ENCODE assay signal across 8 cellular contexts in the genomic region with DNA sequence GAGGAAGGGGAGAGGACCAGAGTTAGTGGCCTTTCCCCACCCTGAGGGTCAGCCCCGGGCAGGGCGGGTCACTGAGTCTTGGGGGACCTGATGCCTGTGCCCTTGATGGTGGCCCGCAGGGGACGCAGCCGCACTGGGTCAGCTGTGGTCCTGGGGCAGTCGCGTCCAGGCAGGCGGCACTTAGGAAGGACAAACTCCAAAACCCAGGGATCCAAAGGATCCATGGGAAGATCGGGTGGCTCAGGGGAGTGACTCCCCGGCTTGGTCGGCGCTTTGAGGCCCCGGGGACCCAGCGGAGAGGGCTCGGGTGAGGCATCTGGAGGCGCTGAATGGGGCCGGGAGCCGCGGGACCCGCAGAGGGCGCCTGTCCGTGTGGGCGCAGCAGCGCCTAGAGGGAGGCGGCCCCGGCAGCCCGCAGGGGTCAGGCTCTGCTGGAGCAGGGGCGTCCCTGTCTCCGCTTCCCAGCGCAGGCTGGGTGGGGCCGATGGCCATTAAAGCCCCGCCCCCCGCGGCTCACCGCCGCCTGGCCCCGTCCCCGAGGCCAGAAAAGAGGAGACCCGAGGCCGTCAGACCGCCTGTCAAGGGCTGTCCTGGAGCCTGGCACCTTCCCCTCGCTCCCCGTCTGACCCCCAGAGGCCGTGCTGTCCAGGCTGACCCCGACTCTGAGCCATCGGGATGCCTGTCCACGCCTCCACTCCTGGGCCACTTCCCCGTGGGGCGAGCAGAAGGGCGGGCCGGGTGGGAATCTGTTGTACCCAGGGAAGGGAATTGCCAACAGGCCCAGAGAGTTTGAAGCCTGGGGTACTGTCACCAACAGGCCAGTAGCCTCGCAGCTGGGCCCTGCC. TPM values are rescaled to one million over a fixed set of nuclear protein-coding genes. Genes with fewer than 3 reads are reported as not detected.
DNase-seq lines count a peak whose midpoint lies in the region; TF ChIP-seq lines count a peak whose summit lies in the region.

No MANE protein-coding gene starts in this region.

- H3K4me1 ChIP-seq in A673 (ENCODE audit: insufficient read depth, low read length, poor library complexity, severe bottlenecking), result peaks cover 9% of the 10 kb centered on the region

- intact Hi-C loops in A673 (cut with micrococcal nuclease; ENCODE audit: unreplicated experiment), result no loop called here

- no peaks in the 10 kb centered on the region for H3K27me3 ChIP-seq in brain microvascular endothelial cell (replicated peaks)
- no peaks in the 10 kb centered on the region for H3K27me3 ChIP-seq in A673 (replicated peaks; ENCODE audit: insufficient read depth, low read depth, low read length, poor library complexity)

- H3K9me3 ChIP-seq in A673 (ENCODE audit: low read depth, low read length, poor library complexity, severe bottlenecking), result no peaks in the 10 kb centered on the region

- POLR2A ChIA-PET in A673 (lab: Charles Lee; ENCODE audit: low non-redundant PET), result no interaction called here

- no TSS peak for BruUV-seq in A673 (replicated peaks; lab: Mats Ljungman, UMichigan)

- DNase-seq in AG10803 (ENCODE audit: low read depth) (peak; percentile 28), HuH-7 (ENCODE audit: low spot score) (peak; percentile 99), brain microvascular endothelial cell (no peak), kidney tubule cell (ENCODE audit: low spot score) (peak; percentile 39), NCI-H748 (lab: John Stamatoyannopoulos, UW; ENCODE audit: unreplicated experiment) (no peak), DMS153 treated with DMSO at 0.1 percent for 48 hours (lab: John Stamatoyannopoulos, UW; ENCODE audit: unreplicated experiment) (no peak), A673 (ENCODE audit: low spot score) (no peak)
- peak; percentile 24 to 29 for DNase-seq in stimulated activated CD4-positive, alpha-beta T cell treated with anti-CD3 and anti-CD28 coated beads, Interleukin-4, amount 100 ng/mL, for 4 hours

- H3K27ac ChIP-seq in brain microvascular endothelial cell, result no peak overlapping the region
- no peak overlapping the region for H3K27ac ChIP-seq in A673 (ENCODE audit: low read depth, low read length, poor library complexity, severe bottlenecking)

- CTCF ChIA-PET in A673 (lab: Charles Lee), result no interaction called here

- H3K4me3 ChIP-seq in AG10803 (ENCODE audit: low read length) (peak overlapping the region; percentile 38), brain microvascular endothelial cell (ENCODE audit: low read depth, low read length) (peak overlapping the region; percentile 20), A673 (ENCODE audit: low read depth, low read length, poor library complexity, severe bottlenecking) (no peak overlapping the region)

- H3K36me3 ChIP-seq in brain microvascular endothelial cell (replicated peaks) (no peaks in the 10 kb centered on the region), A673 (ENCODE audit: insufficient read depth, low read length, poor library complexity, severe bottlenecking) (no peaks in the 10 kb centered on the region)

- in situ Hi-C loops in brain microvascular endothelial cell (cut with HindIII; ENCODE audit: low pct_ligation_motif_present, low sequenced_read_pairs), result no loop called here

- TF ChIP-seq CTCF in AG10803 (conservative IDR thresholded peaks at IDR 0.05; ENCODE audit: low read length) (peak; percentile 37), brain microvascular endothelial cell (IDR thresholded peaks at IDR 0.05; ENCODE audit: low read depth, low read length, missing control alignments) (peak; percentile 53), A673 (conservative IDR thresholded peaks at IDR 0.05; ENCODE audit: low read depth, low read length) (no peak)

RNA-seq across cellular contexts. Expression of a gene that starts 17.4 kb away (rescaled TPM):
- not detected in 2 replicates for total RNA-seq in A673 (2021)

RNA-seq across cellular contexts. Expression of a gene that starts 18.8 kb away (rescaled TPM):
- total RNA-seq in A673 (2021), result 46.9 and 67.2 TPM in 2 replicates

RNA-seq across cellular contexts. Expression of a gene that starts 27.8 kb away (rescaled TPM):
- total RNA-seq in A673 (2021), result 38.1 and 38.8 TPM in 2 replicates

RNA-seq across cellular contexts. Expression of a gene that starts 40.0 kb away (rescaled TPM):
- 2.3 and 2.6 TPM in 2 replicates for total RNA-seq in A673 (2021)

RNA-seq across cellular contexts. Expression of a gene that starts 52.6 kb away (rescaled TPM):
- 6.7 and 9.5 TPM in 2 replicates for total RNA-seq in A673 (2021)

Comparison
In these comparisons a context has a peak if more than half of its experiments do, and no peak if none do; other contexts are left out.
1. DNase-seq: peak in AG10803 (single experiment), HuH-7 (single experiment), kidney tubule cell (single experiment) and stimulated activated CD4-positive, alpha-beta T cell treated with anti-CD3 and anti-CD28 coated beads, Interleukin-4, amount 100 ng/mL, for 4 hours (2 of 2); none in brain microvascular endothelial cell (single experiment), NCI-H748 (single experiment), DMS153 treated with DMSO at 0.1 percent for 48 hours (single experiment) and A673 (single experiment).